16 cellular contexts compared by ENCODE assay signal in the genomic region with DNA sequence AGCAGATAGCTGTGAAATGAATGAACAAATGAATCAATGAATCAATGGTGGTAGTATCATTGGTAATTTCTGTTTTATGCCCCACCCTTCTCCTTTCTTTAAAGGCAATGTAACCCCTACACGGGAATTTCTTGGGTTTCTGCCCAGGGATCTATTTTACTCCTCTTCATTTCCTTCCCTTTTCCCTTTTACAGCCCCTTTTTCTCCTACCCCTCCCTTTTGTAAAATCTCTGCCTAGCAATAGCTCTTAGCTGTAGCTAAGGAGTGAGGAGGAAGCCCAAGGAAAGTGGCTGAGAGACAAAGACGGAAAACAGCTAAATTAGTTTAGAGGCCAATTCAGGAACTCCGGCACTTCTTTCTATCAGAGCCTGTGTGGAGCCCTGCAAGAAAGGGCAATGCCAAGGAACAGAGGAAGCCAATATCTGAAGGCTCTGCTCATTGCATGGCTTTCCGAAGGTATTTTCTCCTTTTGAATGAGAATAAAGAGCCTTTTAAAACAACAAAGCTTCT. TPM values are rescaled to one million over a fixed set of nuclear protein-coding genes. Genes with fewer than 3 reads are reported as not detected.
A peak's percentile ranks its signal among the peaks of the same experiment; 100 is the strongest.
DNase-seq lines count a peak whose midpoint lies in the region; ATAC-seq, FAIRE-seq and TF ChIP-seq lines count a peak whose summit lies in the region.
"Had no signal": no experiment of that assay in that cellular context is flagged by ENCODE, and none has a peak within 500 bp of the region (broad histone marks: within the 10 kb centered on the region; RNA-seq: fewer than 3 reads in every experiment).

No MANE protein-coding gene starts in this region.

- H3K4me1 ChIP-seq in A673 (ENCODE audit: insufficient read depth, low read length, poor library complexity, severe bottlenecking), result peaks cover 12% of the 10 kb centered on the region
- H3K4me1 ChIP-seq in GM23338 (ENCODE audit: insufficient read depth), result peaks cover 33% of the 10 kb centered on the region
- H3K4me1 ChIP-seq in neural progenitor cell, result peaks cover 21% of the 10 kb centered on the region
- no peaks in the 10 kb centered on the region for H3K4me1 ChIP-seq in kidney (ENCODE audit: control insufficient read depth in 1 of 2, insufficient read depth in 1 of 2, low read depth in 1 of 2, low read length in 2 of 2)

- H3K9me3 Mint-ChIP-seq in GM23338 (no peaks in the 10 kb centered on the region), neural progenitor cell (no peaks in the 10 kb centered on the region)

- H3K27me3 ChIP-seq in A673 (replicated peaks; ENCODE audit: insufficient read depth, low read depth, low read length, poor library complexity), result no peaks in the 10 kb centered on the region
- H3K27me3 ChIP-seq in GM23338 (ENCODE audit: insufficient read depth), result no peaks in the 10 kb centered on the region
- H3K27me3 ChIP-seq in neural progenitor cell, result no peaks in the 10 kb centered on the region
- H3K27me3 ChIP-seq: MG63 had no signal

- no peak for TF ChIP-seq CTCF in A673 (conservative IDR thresholded peaks at IDR 0.05; ENCODE audit: low read depth, low read length)
- TF ChIP-seq CTCF in GM23338 (conservative IDR thresholded peaks at IDR 0.05; ENCODE audit: low read depth in 2 of 2), result no peak
- no peak for TF ChIP-seq CTCF in neural progenitor cell (IDR thresholded peaks at IDR 0.05)
- no peak for TF ChIP-seq CTCF in kidney (IDR thresholded peaks at IDR 0.05; ENCODE audit: borderline replicate concordance, extremely low read depth, insufficient read depth)

- H3K27me3 Mint-ChIP-seq in GM23338 (ENCODE audit: insufficient read depth, low read depth, poor library complexity), result peaks cover 8% of the 10 kb centered on the region
- H3K27me3 Mint-ChIP-seq in neural progenitor cell (ENCODE audit: insufficient read depth, low read depth), result no peaks in the 10 kb centered on the region

- H3K4me3 ChIP-seq in A673 (ENCODE audit: low read depth, low read length, poor library complexity, severe bottlenecking) (no peak overlapping the region), GM23338 (no peak overlapping the region), neural progenitor cell (no peak overlapping the region), kidney (ENCODE audit: low read length in 2 of 2) (no peak overlapping the region)
- H3K4me3 ChIP-seq: MG63, PC-9 had no signal

- H4K20me1 ChIP-seq in GM23338 (replicated peaks; ENCODE audit: insufficient read depth), result no peaks in the 10 kb centered on the region
- no peaks in the 10 kb centered on the region for H4K20me1 ChIP-seq in neural progenitor cell (ENCODE audit: low read depth)

- intact Hi-C loops in A673 (cut with micrococcal nuclease; ENCODE audit: unreplicated experiment), result no loop called here
- intact Hi-C loops in kidney (cut with DNase I), result no loop called here

- H3K4me1 Mint-ChIP-seq in GM23338 (peaks cover 41% of the 10 kb centered on the region), neural progenitor cell (peaks cover 8% of the 10 kb centered on the region)

- CTCF ChIA-PET in A673 (lab: Charles Lee), result no interaction called here

- H3K27ac ChIP-seq in A673 (ENCODE audit: low read depth, low read length, poor library complexity, severe bottlenecking) (no peak overlapping the region), GM23338 (ENCODE audit: low read depth) (no peak overlapping the region), neural progenitor cell (no peak overlapping the region), kidney (ENCODE audit: low read depth in 2 of 2, low read length in 2 of 2) (no peak overlapping the region)
- H3K27ac ChIP-seq: PC-9 had no signal

- peak overlapping the region; percentile 26; the same call in 1 of the 2 replicates for H3K4me2 ChIP-seq in GM23338
- no peak overlapping the region for H3K4me2 ChIP-seq in neural progenitor cell
- H3K4me2 ChIP-seq: PC-9 had no signal

- no peaks in the 10 kb centered on the region for H3F3A ChIP-seq in GM23338 (replicated peaks; ENCODE audit: low read depth)
- H3F3A ChIP-seq in neural progenitor cell (ENCODE audit: low read depth), result peaks cover 5% of the 10 kb centered on the region

- H3K79me2 ChIP-seq in GM23338 (replicated peaks; ENCODE audit: insufficient read depth) (no peaks in the 10 kb centered on the region), neural progenitor cell (ENCODE audit: low read depth) (no peaks in the 10 kb centered on the region)

- H3K36me3 ChIP-seq in A673 (ENCODE audit: insufficient read depth, low read length, poor library complexity, severe bottlenecking), result no peaks in the 10 kb centered on the region
- no peaks in the 10 kb centered on the region for H3K36me3 ChIP-seq in GM23338 (ENCODE audit: insufficient read depth)
- H3K36me3 ChIP-seq in neural progenitor cell, result no peaks in the 10 kb centered on the region
- no peaks in the 10 kb centered on the region for H3K36me3 ChIP-seq in kidney (ENCODE audit: control insufficient read depth in 1 of 2, insufficient read depth in 2 of 2, low read length in 2 of 2)
- H3K36me3 ChIP-seq: MG63 had no signal

- H3K9me3 ChIP-seq in A673 (ENCODE audit: low read depth, low read length, poor library complexity, severe bottlenecking) (no peaks in the 10 kb centered on the region), neural progenitor cell (ENCODE audit: low read depth) (no peaks in the 10 kb centered on the region), kidney (ENCODE audit: control insufficient read depth in 1 of 2, low read length in 2 of 2) (no peaks in the 10 kb centered on the region)
- H3K9me3 ChIP-seq: MG63 had no signal

- H3K27ac Mint-ChIP-seq in GM23338 (0 out of 2 replicates have a peak overlapping the region, but pooled peaks have one; percentile 19), neural progenitor cell (no peak overlapping the region)

- H3K9ac ChIP-seq in neural progenitor cell, result no peak overlapping the region
- no peak overlapping the region for H3K9ac ChIP-seq in kidney (ENCODE audit: low read length in 2 of 2)

- DNase-seq in A673 (ENCODE audit: low spot score) (peak; percentile 27), GM23338 (ENCODE audit: low spot score) (peak; percentile 53), globus pallidus (ENCODE audit: low spot score) (peak; percentile 46), neural progenitor cell (ENCODE audit: low spot score) (peak; percentile 26), kidney (no peak), kidney tubule cell (ENCODE audit: low spot score) (no peak), middle frontal gyrus (ENCODE audit: extremely low spot score, low spot score) (no peak), NCI-H345 treated with DMSO at 0.1 percent for 48 hours (lab: John Stamatoyannopoulos, UW; ENCODE audit: unreplicated experiment) (no peak)
- DNase-seq: KG1, MG63, NCI-H2029 treated with DMSO at 0.1 percent for 48 hours, NCI-H526 treated with DMSO at 0.1 percent for 48 hours, PC-9, SHP77 had no signal

- no peak for FAIRE-seq in kidney (lab: Jason Lieb, UNC)
- FAIRE-seq: D721Med, H54 had no signal

- peak overlapping the region; percentile 3 for H2AFZ ChIP-seq in GM23338
- peak overlapping the region; percentile 46 for H2AFZ ChIP-seq in neural progenitor cell (replicated peaks)
- H2AFZ ChIP-seq: PC-9 had no signal

- peak; percentile 25 for ATAC-seq in GM23338

- peaks cover 12% of the 10 kb centered on the region for H3K9me2 ChIP-seq in GM23338 (ENCODE audit: insufficient read depth)

- H3K4me3 Mint-ChIP-seq in GM23338 (no peak overlapping the region), neural progenitor cell (no peak overlapping the region)

- POLR2A ChIA-PET in A673 (lab: Charles Lee; ENCODE audit: low non-redundant PET), result no interaction called here

- no TSS peak for BruUV-seq in A673 (replicated peaks; lab: Mats Ljungman, UMichigan)

- H3K36me3 Mint-ChIP-seq in GM23338 (ENCODE audit: low read depth) (no peaks in the 10 kb centered on the region), neural progenitor cell (no peaks in the 10 kb centered on the region)

TF ChIP-seq in GM23338, 12 proteins besides CTCF, POLR2A, EP300 and RAD21 (continues in another document):
- TF ChIP-seq EZH2phosphoT487 (IDR thresholded peaks at IDR 0.05; ENCODE audit: unreplicated experiment), result no peak

RNA-seq across cellular contexts. Expression of a gene that starts 40.3 kb away (rescaled TPM):
- total RNA-seq in A673 (2021) (1.3 and 1.6 TPM in 2 replicates), neural progenitor cell (ENCODE audit: low replicate concordance) (3.5 and 4.9 TPM in 2 replicates), kidney (25.7 TPM)
- 20.0 and 32.4 TPM in 2 replicates for total RNA-seq in GM23338 (2014; rRNA removed; shearing (Covaris generic))
- polyA plus RNA-seq in GM23338 (2016; fragmentation: Nextera tagmentation; extraction: Ambion mirVana) (15.5 and 16.1 TPM in 2 replicates), kidney (ENCODE audit: insufficient read depth, low read depth, low replicate concordance) (32.2 TPM)

Comparison
In these comparisons a context has a peak if more than half of its experiments do, and no peak if none do; other contexts are left out.
1. DNase-seq: peak in A673 (single experiment), GM23338 (single experiment), globus pallidus (single experiment) and neural progenitor cell (single experiment); none in kidney (single experiment), kidney tubule cell (single experiment), middle frontal gyrus (single experiment) and NCI-H345 treated with DMSO at 0.1 percent for 48 hours (single experiment).